ENCODE assay signal across 1 cellular context in genomic region chr5:170300361-170301013, GRCh38.
TF ChIP-seq lines count a peak whose summit lies in the region.

No MANE protein-coding gene starts in this region.

TF ChIP-seq in GM23338, 12 proteins besides CTCF, POLR2A, EP300 and RAD21 (continued from another document):
- TF ChIP-seq ZNF462 (CRISPR knock-in tag; IDR thresholded peaks at IDR 0.05) (no peak), ETS1 (IDR thresholded peaks at IDR 0.05) (no peak), REST (IDR thresholded peaks at IDR 0.05; ENCODE audit: unreplicated experiment) (no peak), POLR2AphosphoS5 (IDR thresholded peaks at IDR 0.05; ENCODE audit: low read depth) (no peak), ZNF114 (CRISPR knock-in tag; IDR thresholded peaks at IDR 0.05) (no peak), NANOG (IDR thresholded peaks at IDR 0.05; ENCODE audit: borderline replicate concordance) (no peak), STAT1 (IDR thresholded peaks at IDR 0.05; ENCODE audit: unreplicated experiment) (no peak), EZH2 (IDR thresholded peaks at IDR 0.05; ENCODE audit: low read depth, unreplicated experiment) (no peak), EZH2phosphoT487 (IDR thresholded peaks at IDR 0.05; ENCODE audit: unreplicated experiment) (no peak), ZNF331 (CRISPR knock-in tag; IDR thresholded peaks at IDR 0.05; ENCODE audit: low read depth) (no peak), JUNB (IDR thresholded peaks at IDR 0.05; ENCODE audit: unreplicated experiment) (no peak)
